Comparison of ENCODE assay signal across 19 cellular contexts in the genomic region with DNA sequence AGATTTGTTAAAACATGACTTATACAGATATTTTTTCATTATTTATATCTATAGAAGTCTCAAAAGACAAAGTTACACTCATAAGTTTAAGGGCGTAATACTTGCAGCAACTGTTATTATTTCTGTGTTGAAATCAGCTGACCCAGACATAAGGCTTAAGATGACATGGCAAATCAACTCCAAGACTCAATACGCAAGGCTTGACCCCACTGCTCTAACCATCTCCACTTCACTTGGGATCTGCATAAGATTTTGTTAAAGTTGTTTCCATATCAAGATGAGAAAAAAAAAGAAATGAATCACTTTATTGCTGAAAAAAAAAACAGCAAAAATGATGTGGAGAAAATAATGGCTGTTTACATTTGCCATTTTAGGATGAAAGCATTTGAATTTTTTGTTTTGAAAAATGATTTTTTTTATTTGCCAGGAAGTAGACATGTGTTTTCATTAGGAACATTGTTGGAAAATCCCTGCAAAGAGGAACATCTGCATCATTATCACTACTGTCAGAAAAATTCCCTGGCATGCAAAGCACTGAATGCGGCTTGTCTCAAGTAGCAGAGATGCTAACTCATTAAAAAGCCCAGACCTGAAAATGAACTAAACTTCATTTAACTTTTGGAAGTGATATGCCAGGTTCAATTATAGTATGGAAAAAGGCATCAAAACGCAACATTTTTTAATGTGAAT.
DNase-seq lines count a peak whose midpoint lies in the region; ATAC-seq and TF ChIP-seq lines count a peak whose summit lies in the region.
"Had no signal": no experiment of that assay in that cellular context is flagged by ENCODE, and none has a peak within 500 bp of the region (broad histone marks: within the 10 kb centered on the region; RNA-seq: fewer than 3 reads in every experiment).

No MANE protein-coding gene starts in this region.

- ATAC-seq in sciatic nerve: peak; percentile 48
- ATAC-seq: GM23338, HCT116 had no signal

- intact Hi-C loops in sciatic nerve (cut with DNase I): no loop called here

- TF ChIP-seq CTCF in AG10803 (conservative IDR thresholded peaks at IDR 0.05; ENCODE audit: low read length) (no peak), fibroblast of mammary gland (conservative IDR thresholded peaks at IDR 0.05; ENCODE audit: control insufficient read depth, insufficient read depth, low read depth, low read length) (no peak)

- H3K4me3 ChIP-seq in AG10803 (ENCODE audit: low read length): no peak overlapping the region
- no peak overlapping the region for H3K4me3 ChIP-seq in fibroblast of mammary gland (ENCODE audit: control insufficient read depth, low read depth, low read length)
- H3K4me3 ChIP-seq: GM23338 had no signal

- DNase-seq in AG10803 (ENCODE audit: low read depth) (peak; percentile 56), NCI-H460 (ENCODE audit: extremely low read depth, low read depth) (peak; percentile 65), fibroblast of mammary gland (ENCODE audit: low read depth) (peak; percentile 34), sciatic nerve (ENCODE audit: low spot score) (no peak), Ammon's horn (ENCODE audit: low spot score) (no peak), inferior parietal cortex (ENCODE audit: extremely low spot score) (no peak)
- no peak for DNase-seq in stimulated activated CD4-positive, alpha-beta T cell treated with anti-CD3 and anti-CD28 coated beads, Interleukin-2, amount 100 ng/mL, for 48 hours
- DNase-seq: ACHN; CD4-positive, alpha-beta memory T cell; DMS79 treated with DMSO at 0.1 percent for 48 hours; GDM1; KBM-7; MV-4-11; NCI-H1417; NCI-H1930; NK-92 treated with Interleukin-12 subunit alpha and Interleukin-12 subunit beta, amount 100 ng/mL, for 24 hours; SHP77 treated with DMSO at 0.1 percent for 48 hours had no signal

Comparison
In these comparisons a context has a peak if more than half of its experiments do, and no peak if none do; other contexts are left out.
1. DNase-seq: peak in AG10803 (single experiment), NCI-H460 (single experiment) and fibroblast of mammary gland (single experiment); none in sciatic nerve (single experiment), Ammon's horn (single experiment), inferior parietal cortex (single experiment) and stimulated activated CD4-positive, alpha-beta T cell treated with anti-CD3 and anti-CD28 coated beads, Interleukin-2, amount 100 ng/mL, for 48 hours (0 of 2).